In genomic region chr21:44296916-44297315, GRCh38 we compare ENCODE assay signal across 26 cellular contexts. TPM values are rescaled to one million over a fixed set of nuclear protein-coding genes. Genes with fewer than 3 reads are reported as not detected.
"Had no signal": no experiment of that assay in that cellular context is flagged by ENCODE, and none has a peak within 500 bp of the region (broad histone marks: within the 10 kb centered on the region; RNA-seq: fewer than 3 reads in every experiment).

No MANE protein-coding gene starts in this region.

- H3K4me3 ChIP-seq: lower lobe of right lung, psoas muscle, right lobe of liver, smooth muscle cell, thyroid gland, transverse colon, upper lobe of left lung, vagina had no signal

- H3K27me3 Mint-ChIP-seq: naive thymus-derived CD8-positive, alpha-beta T cell; stimulated activated memory B cell treated with anti-CD40 and anti-IgM and Interleukin-4, amounts not matched to agents 10 μg/mL and 1 μg/mL and 100 μg/mL, for 72 hours; stimulated activated naive CD8-positive, alpha-beta T cell treated with anti-CD3 and anti-CD28 coated beads, Interleukin-15, amount 100 ng/mL, for 72 hours had no signal

- H3K36me3 Mint-ChIP-seq: immature natural killer cell; naive thymus-derived CD8-positive, alpha-beta T cell; stimulated activated memory B cell treated with anti-CD40 and anti-IgM and Interleukin-4, amounts not matched to agents 10 μg/mL and 1 μg/mL and 100 μg/mL, for 72 hours had no signal

- H3K9me3 ChIP-seq: lower lobe of right lung, neutrophil, psoas muscle, right lobe of liver, thyroid gland, transverse colon, upper lobe of left lung, vagina had no signal

- H3K27ac ChIP-seq: neutrophil, parathyroid adenoma, psoas muscle, right lobe of liver, thyroid gland, transverse colon, upper lobe of left lung had no signal

- H3K27me3 ChIP-seq: right lobe of liver, thyroid gland, transverse colon, upper lobe of left lung, vagina had no signal

- H3K4me2 ChIP-seq: smooth muscle cell had no signal

- H3K9ac ChIP-seq: parathyroid adenoma had no signal

- H3K9me3 Mint-ChIP-seq: immature natural killer cell; naive thymus-derived CD8-positive, alpha-beta T cell; nephron; neural crest cell; stimulated activated memory B cell treated with anti-CD40 and anti-IgM and Interleukin-4, amounts not matched to agents 10 μg/mL and 1 μg/mL and 100 μg/mL, for 72 hours; stimulated activated naive CD8-positive, alpha-beta T cell treated with anti-CD3 and anti-CD28 coated beads, Interleukin-15, amount 100 ng/mL, for 72 hours had no signal

- H2AFZ ChIP-seq: parathyroid adenoma had no signal

- H3K4me3 Mint-ChIP-seq: immature natural killer cell had no signal

- H3K36me3 ChIP-seq: lower lobe of right lung, neutrophil, right lobe of liver, thyroid gland, transverse colon, upper lobe of left lung, vagina had no signal

RNA-seq across cellular contexts. Expression of gene AIRE, which starts 11.2 kb away (rescaled TPM):
- total RNA-seq: left ventricle myocardium superior; lower lobe of right lung; mammary epithelial cell; naive thymus-derived CD8-positive, alpha-beta T cell; neural crest cell; occipital lobe; osteocyte; posterior vena cava; right lobe of liver; skeletal muscle tissue; transverse colon; upper lobe of left lung had no signal
- polyA plus RNA-seq: immature natural killer cell, mammary epithelial cell had no signal

RNA-seq across cellular contexts. Expression of gene DNMT3L, which starts 35.2 kb away (rescaled TPM):
- total RNA-seq: kidney; left ventricle myocardium superior; lower lobe of right lung; mammary epithelial cell; mucosa of gallbladder; naive thymus-derived CD8-positive, alpha-beta T cell; neural crest cell; occipital lobe; osteocyte; posterior vena cava; psoas muscle; skeletal muscle tissue; smooth muscle cell; temporal lobe; thyroid gland; transverse colon; upper lobe of left lung; urinary bladder; vagina had no signal
- polyA plus RNA-seq: immature natural killer cell; mammary epithelial cell; naive thymus-derived CD8-positive, alpha-beta T cell; psoas muscle; smooth muscle cell; urinary bladder had no signal

RNA-seq across cellular contexts. Expression of gene ICOSLG, which starts 56.2 kb away (rescaled TPM):
- polyA plus RNA-seq: immature natural killer cell had no signal
